12 cellular contexts compared by ENCODE assay signal in the genomic region with DNA sequence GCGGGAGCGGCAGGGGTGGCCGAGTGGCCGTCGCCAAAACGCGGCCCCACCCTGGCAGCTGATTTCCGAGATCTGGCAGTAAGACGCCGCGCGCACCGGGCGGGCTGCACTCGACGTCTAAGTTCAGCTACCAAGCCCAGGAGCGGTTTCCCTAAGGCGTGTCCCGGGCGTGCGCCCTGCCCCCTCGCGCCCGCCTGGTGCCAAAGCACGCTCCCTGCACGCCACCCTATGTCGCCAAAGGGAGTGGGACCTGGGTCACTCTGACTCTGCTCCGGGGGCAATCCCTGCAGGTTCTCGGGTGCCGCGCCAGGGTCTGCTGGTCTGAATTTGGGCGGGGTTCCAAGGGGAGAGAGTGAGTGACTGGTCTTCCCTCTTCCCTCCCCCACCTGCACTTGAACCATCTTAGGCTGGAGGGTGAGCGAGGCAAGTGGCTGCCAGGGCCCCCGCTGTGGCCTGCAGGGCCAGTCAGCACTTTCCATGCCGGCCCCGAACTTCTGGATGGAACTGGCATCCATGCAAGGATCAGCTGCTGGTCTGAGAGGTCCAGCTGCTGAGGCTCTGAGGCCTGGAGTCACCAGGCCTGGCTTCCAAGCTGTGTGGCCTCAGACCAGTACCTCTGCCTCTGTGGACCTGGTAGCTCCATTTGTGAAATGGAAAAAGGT. TPM values are rescaled to one million over a fixed set of nuclear protein-coding genes. Genes with fewer than 3 reads are reported as not detected.
DNase-seq lines count a peak whose midpoint lies in the region; ATAC-seq, FAIRE-seq and TF ChIP-seq lines count a peak whose summit lies in the region.
"Had no signal": no experiment of that assay in that cellular context is flagged by ENCODE, and none has a peak within 500 bp of the region (broad histone marks: within the 10 kb centered on the region; RNA-seq: fewer than 3 reads in every experiment).

A gene with protein sequence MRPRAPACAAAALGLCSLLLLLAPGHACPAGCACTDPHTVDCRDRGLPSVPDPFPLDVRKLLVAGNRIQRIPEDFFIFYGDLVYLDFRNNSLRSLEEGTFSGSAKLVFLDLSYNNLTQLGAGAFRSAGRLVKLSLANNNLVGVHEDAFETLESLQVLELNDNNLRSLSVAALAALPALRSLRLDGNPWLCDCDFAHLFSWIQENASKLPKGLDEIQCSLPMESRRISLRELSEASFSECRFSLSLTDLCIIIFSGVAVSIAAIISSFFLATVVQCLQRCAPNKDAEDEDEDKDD (minus strand): TSS at position 119 of the 662 bp plus-strand sequence. CDS start 410 bp downstream, outside the sequence.

- H3K27ac Mint-ChIP-seq in activated naive CD8-positive, alpha-beta T cell treated with anti-CD3 and anti-CD28 coated beads for 36 hours, result no peak within 1 kb of the TSS
- H3K27ac Mint-ChIP-seq: activated naive CD8-positive, alpha-beta T cell treated with anti-CD3 and anti-CD28 coated beads, Interleukin-2, amount 10 ng/mL, durations not matched to agents 7 days and 5 days had no signal

- H3K27me3 ChIP-seq in HepG2 (ENCODE audit: control insufficient read depth in 1 of 2, insufficient read depth in 2 of 2, low read length in 2 of 2) (peaks cover 5 to 40% of the 10 kb centered on the region in 2 experiments; a peak in 4 of 5 replicates), right lobe of liver (no peaks in the 10 kb centered on the region)

- POLR2A ChIA-PET in HepG2 (lab: Yijun Ruan, JAX), result no interaction called here

- no peaks in the 10 kb centered on the region for H3K79me2 ChIP-seq in HepG2 (ENCODE audit: insufficient read depth, low read length)

- peaks cover 2% of the 10 kb centered on the region for H3K9me3 Mint-ChIP-seq in activated naive CD8-positive, alpha-beta T cell treated with anti-CD3 and anti-CD28 coated beads for 36 hours

- no peak within 1 kb of the TSS for H3K4me3 Mint-ChIP-seq in activated naive CD8-positive, alpha-beta T cell treated with anti-CD3 and anti-CD28 coated beads for 36 hours
- H3K4me3 Mint-ChIP-seq: activated naive CD8-positive, alpha-beta T cell treated with anti-CD3 and anti-CD28 coated beads, Interleukin-2, amount 10 ng/mL, durations not matched to agents 7 days and 5 days had no signal

- H3K27ac ChIP-seq in HepG2 (ENCODE audit: extremely low read length, insufficient read depth, low read length) (no peak within 1 kb of the TSS), right lobe of liver (no peak within 1 kb of the TSS), urinary bladder (ENCODE audit: low read depth) (no peak within 1 kb of the TSS)
- H3K27ac ChIP-seq: C4-2B had no signal

- BruUV-seq in HepG2 (replicated peaks; lab: Mats Ljungman, UMichigan), result no TSS peak

- TF ChIP-seq CTCF in HepG2 (CRISPR knock-in tag; IDR thresholded peaks at IDR 0.05), result no peak
- TF ChIP-seq CTCF in right lobe of liver (IDR thresholded peaks at IDR 0.05), result no peak

- no peaks in the 10 kb centered on the region for H3K36me3 ChIP-seq in HepG2 (replicated peaks in 1 of 2; ENCODE audit: control insufficient read depth in 1 of 2, insufficient read depth in 2 of 2, low read length in 2 of 2)
- H3K36me3 ChIP-seq in right lobe of liver, result no peaks in the 10 kb centered on the region
- no peaks in the 10 kb centered on the region for H3K36me3 ChIP-seq in urinary bladder (ENCODE audit: insufficient read depth)

- no peak within 1 kb of the TSS for H2AFZ ChIP-seq in HepG2 (ENCODE audit: low read length)

- H3K4me3 ChIP-seq in HepG2 (replicated peaks in 1 of 3; ENCODE audit: insufficient read depth in 1 of 3, low read depth in 2 of 3, low read length in 3 of 3), result no peak within 1 kb of the TSS
- H3K4me3 ChIP-seq in right lobe of liver, result no peak within 1 kb of the TSS
- peak within 1 kb of the TSS; percentile 29 for H3K4me3 ChIP-seq in urinary bladder (ENCODE audit: low read depth, low read length)
- H3K4me3 ChIP-seq: GM12878 had no signal

- no peaks in the 10 kb centered on the region for H4K20me1 ChIP-seq in HepG2 (ENCODE audit: insufficient read depth, low read length)

- no peak for DNase-seq in HepG2 (ENCODE audit: low spot score)
- DNase-seq in right lobe of liver, result no peak
- peak; percentile 22 for DNase-seq in activated naive CD8-positive, alpha-beta T cell treated with anti-CD3 and anti-CD28 coated beads for 36 hours
- peak; percentile 29 for DNase-seq in iPS-NIHi7 (ENCODE audit: extremely low spot score)
- no peak for DNase-seq in germinal center (ENCODE audit: low spot score)
- no peak for DNase-seq in NAMALWA (ENCODE audit: low spot score)
- DNase-seq: activated naive CD8-positive, alpha-beta T cell treated with anti-CD3 and anti-CD28 coated beads, Interleukin-2, amount 10 ng/mL, durations not matched to agents 7 days and 5 days had no signal

- no peak within 1 kb of the TSS for H3K9ac ChIP-seq in HepG2 (ENCODE audit: insufficient read depth, low read depth, low read length)

- no peak for TF ChIP-seq RAD21 in HepG2 (CRISPR knock-in tag; IDR thresholded peaks at IDR 0.05)

- no peaks in the 10 kb centered on the region for H3K4me1 Mint-ChIP-seq in activated naive CD8-positive, alpha-beta T cell treated with anti-CD3 and anti-CD28 coated beads for 36 hours
- H3K4me1 Mint-ChIP-seq: activated naive CD8-positive, alpha-beta T cell treated with anti-CD3 and anti-CD28 coated beads, Interleukin-2, amount 10 ng/mL, durations not matched to agents 7 days and 5 days had no signal

- TF ChIP-seq EP300 in HepG2 (IDR thresholded peaks at IDR 0.05; ENCODE audit: low read depth in 2 of 2, low read length in 2 of 2) (no peak), HepG2 (CRISPR knock-in tag; IDR thresholded peaks at IDR 0.05; ENCODE audit: borderline replicate concordance) (no peak)

- H3K4me2 ChIP-seq in HepG2 (ENCODE audit: low read depth, low read length), result no peak within 1 kb of the TSS

- intact Hi-C loops in HepG2 (cut with micrococcal nuclease; ENCODE audit: unreplicated experiment) (no loop called here), right lobe of liver (cut with DNase I) (no loop called here)

- in situ Hi-C loops in HepG2 (cut with HindIII; ENCODE audit: extremely low pct_ligation_motif_present, low pct_unique_long_range_greater_than_20kb), result no loop called here

- 0% methylated on average over 3 of the region's 36 CpGs for WGBS in HepG2 (ENCODE audit: low lambda C conversion rate)
- no CpG with 5 or more reads among the region's 36 CpGs for WGBS in right lobe of liver (ENCODE audit: insufficient coverage, low coverage, low lambda C conversion rate, missing lambda C conversion rate)
- 4% methylated on average over 36 of the region's 36 CpGs for WGBS in urinary bladder

- peak; percentile 64 for ATAC-seq in HepG2
- no peak for ATAC-seq in right lobe of liver
- ATAC-seq in HG03354 (IDR thresholded peaks at IDR 0.05; ENCODE audit: poor library complexity, severe bottlenecking, unreplicated experiment), result no peak
- ATAC-seq: GM12878 had no signal

- peaks cover 53% of the 10 kb centered on the region for H3K27me3 Mint-ChIP-seq in activated naive CD8-positive, alpha-beta T cell treated with anti-CD3 and anti-CD28 coated beads for 36 hours

- no peaks in the 10 kb centered on the region for H3K36me3 Mint-ChIP-seq in activated naive CD8-positive, alpha-beta T cell treated with anti-CD3 and anti-CD28 coated beads for 36 hours
- H3K36me3 Mint-ChIP-seq: activated naive CD8-positive, alpha-beta T cell treated with anti-CD3 and anti-CD28 coated beads, Interleukin-2, amount 10 ng/mL, durations not matched to agents 7 days and 5 days had no signal

- CTCF ChIA-PET in HepG2 (lab: Yijun Ruan, JAX; ENCODE audit: low intra/inter-chr PET ratio, low total read pairs), result no interaction called here

- no peak for FAIRE-seq in HepG2 (lab: Jason Lieb, UNC)
- FAIRE-seq: GM12878 had no signal

- no peaks in the 10 kb centered on the region for H3K4me1 ChIP-seq in HepG2 (ENCODE audit: insufficient read depth, low read length)
- H3K4me1 ChIP-seq in right lobe of liver, result no peaks in the 10 kb centered on the region
- H3K4me1 ChIP-seq in urinary bladder (ENCODE audit: insufficient read depth), result no peaks in the 10 kb centered on the region

- TF ChIP-seq POLR2A in HepG2 (IDR thresholded peaks at IDR 0.05; ENCODE audit: insufficient read depth in 1 of 2, low read depth in 2 of 2, low read length in 2 of 2), result no peak
- TF ChIP-seq POLR2A in right lobe of liver (IDR thresholded peaks at IDR 0.05), result no peak

- H3K9me3 ChIP-seq in HepG2 (ENCODE audit: low read length) (0 out of 2 replicates have a peak, but pooled peaks cover 4% of the 10 kb centered on the region), right lobe of liver (no peaks in the 10 kb centered on the region)

RNA-seq across cellular contexts. Expression of the gene that starts here (rescaled TPM):
- total RNA-seq in HepG2 (2016; rRNA removed; fragmentation: Illumina TruSeq; extraction: Trizol), result not detected in 2 replicates
- not detected in 2 replicates for total RNA-seq in HepG2 (2016; cell fraction: cytosol; rRNA removed; fragmentation: Illumina TruSeq; extraction: Trizol; ENCODE audit: low read depth)
- total RNA-seq in HepG2 (2016; cell fraction: insoluble cytoplasmic fraction; rRNA removed; fragmentation: Illumina TruSeq; extraction: Trizol), result not detected in 2 replicates
- total RNA-seq in HepG2 (2016; cell fraction: membrane; rRNA removed; fragmentation: Illumina TruSeq; extraction: Trizol), result not detected in 2 replicates
- not detected in 2 replicates for total RNA-seq in HepG2 (2016; cell fraction: nucleus; rRNA removed; fragmentation: Illumina TruSeq; extraction: Trizol)
- polyA plus RNA-seq in HepG2 (2011; rRNA removed), result not detected in 2 replicates
- polyA plus RNA-seq in HepG2 (2011; cell fraction: cytosol; rRNA removed), result not detected in 2 replicates
- polyA plus RNA-seq in HepG2 (2011; cell fraction: nucleus; rRNA removed), result not detected in 2 replicates
- not detected in 2 replicates for polyA plus RNA-seq in HepG2 (2012)
- polyA plus RNA-seq in HepG2 (2016; cell fraction: cytosol; fragmentation: Illumina TruSeq; extraction: Trizol; ENCODE audit: low read depth), result not detected in 2 replicates
- not detected in 2 replicates for polyA plus RNA-seq in HepG2 (2016; cell fraction: insoluble cytoplasmic fraction; fragmentation: Illumina TruSeq; extraction: Trizol; ENCODE audit: low read depth)
- not detected in 2 replicates for polyA plus RNA-seq in HepG2 (2016; cell fraction: membrane; fragmentation: Illumina TruSeq; extraction: Trizol; ENCODE audit: low read depth)
- polyA plus RNA-seq in HepG2 (2016; cell fraction: nucleus; fragmentation: Illumina TruSeq; extraction: Trizol; ENCODE audit: insufficient read depth, low read depth), result not detected in 2 replicates
- not detected in 2 replicates for polyA minus RNA-seq in HepG2 (2011; rRNA and poly(A)+ RNA removed; ENCODE audit: low replicate concordance)
- not detected in 2 replicates for polyA minus RNA-seq in HepG2 (2011; cell fraction: cytosol; rRNA and poly(A)+ RNA removed)
- not detected in 2 replicates for polyA minus RNA-seq in HepG2 (2011; cell fraction: nucleus; rRNA and poly(A)+ RNA removed)
- total RNA-seq in right lobe of liver, result not detected
- not detected for total RNA-seq in activated naive CD8-positive, alpha-beta T cell treated with anti-CD3 and anti-CD28 coated beads for 36 hours
- 0.53 TPM for total RNA-seq in urinary bladder
- 0.98 TPM for polyA plus RNA-seq in urinary bladder
- total RNA-seq: activated naive CD8-positive, alpha-beta T cell treated with anti-CD3 and anti-CD28 coated beads, Interleukin-2, amount 10 ng/mL, durations not matched to agents 7 days and 5 days; GM12878; liver had no signal
- polyA plus RNA-seq: GM12878, liver had no signal

Comparison
In these comparisons a context has a peak if more than half of its experiments do, and no peak if none do; other contexts are left out.
1. Peak in ATAC-seq in HepG2; RNA of the gene not detected or under 1 TPM.
2. Peak in DNase-seq in activated naive CD8-positive, alpha-beta T cell treated with anti-CD3 and anti-CD28 coated beads for 36 hours; RNA of the gene not detected or under 1 TPM.